ENCODE assay signal across 8 cellular contexts in genomic region chr17:76523084-76524037, GRCh38. TPM values are rescaled to one million over a fixed set of nuclear protein-coding genes. Genes with fewer than 3 reads are reported as not detected.
A peak's percentile ranks its signal among the peaks of the same experiment; 100 is the strongest.
DNase-seq lines count a peak whose midpoint lies in the region; ATAC-seq and TF ChIP-seq lines count a peak whose summit lies in the region.

No MANE protein-coding gene starts in this region.

- DNase-seq in 8988T, result peak; percentile 74
- DNase-seq in GM13977 (ENCODE audit: low spot score), result peak; percentile 86
- DNase-seq in NCI-H146 treated with DMSO at 0.1 percent for 48 hours (lab: John Stamatoyannopoulos, UW; ENCODE audit: unreplicated experiment), result peak; percentile 44
- peak; percentile 88 for DNase-seq in WTC11 (ENCODE audit: low spot score)
- peak; percentile 79 to 88 for DNase-seq in T47D (ENCODE audit: low read depth in 1 of 2, low spot score in 1 of 2)
- peak; percentile 66 for DNase-seq in kidney tubule cell (ENCODE audit: low spot score)
- DNase-seq in stimulated activated CD4-positive, alpha-beta T cell treated with anti-CD3 and anti-CD28 coated beads, Interleukin-2, amount 100 ng/mL, for 4 hours (ENCODE audit: low read depth), result peak; percentile 66

- H3K9me3 Mint-ChIP-seq in WTC11, result no peaks in the 10 kb centered on the region

- ATAC-seq in WTC11 (peak; percentile 79), GM21825 (IDR thresholded peaks at IDR 0.05; ENCODE audit: unreplicated experiment) (no peak)

- no peak overlapping the region for H3K27ac Mint-ChIP-seq in WTC11

- peak overlapping the region; percentile 29; the same call in 1 of the 2 replicates for H3K4me3 Mint-ChIP-seq in WTC11

- in situ Hi-C loops in GM13977 (cut with MboI; ENCODE audit: low pct_unique_long_range_greater_than_20kb, low sequenced_read_pairs, unreplicated experiment), result loop anchor here (10.0 kb wide), 1 partner anchor 161 kb away; no protein-coding TSS in a partner anchor
- in situ Hi-C loops in T47D (cut with HindIII; ENCODE audit: low pct_unique_long_range_greater_than_20kb, low sequenced_read_pairs), result no loop called here

- CTCF ChIA-PET in WTC11 (lab: Charles Lee), result interaction anchor here (0.5 to 4.6 kb wide), 97 partner anchors 10 to 1621 kb away, joined by 3 to 123 read pairs (median 4); partner anchors contain the start of genes AANAT, CYGB, JMJD6 and METTL23

- peaks cover 21% of the 10 kb centered on the region for H3K4me1 Mint-ChIP-seq in WTC11

- H3K36me3 Mint-ChIP-seq in WTC11, result no peaks in the 10 kb centered on the region

- peak; percentile 99 for TF ChIP-seq CTCF in GM13977 (IDR thresholded peaks at IDR 0.05; ENCODE audit: extremely low read depth, insufficient read depth, missing control alignments)
- peak; percentile 99 for TF ChIP-seq CTCF in WTC11 (IDR thresholded peaks at IDR 0.05)

- peaks cover 24% of the 10 kb centered on the region for H3K27me3 Mint-ChIP-seq in WTC11 (ENCODE audit: low read depth)

- POLR2A ChIA-PET in WTC11 (lab: Charles Lee), result interaction anchor here (0.5 to 0.7 kb wide), 3 partner anchors 148 to 168 kb away, joined by 3 read pairs; no protein-coding TSS in a partner anchor

TF ChIP-seq in WTC11, 78 proteins besides CTCF, POLR2A, EP300 and RAD21 (continues in another document):
- TF ChIP-seq CDX4 (CRISPR knock-in tag; IDR thresholded peaks at IDR 0.05; ENCODE audit: borderline replicate concordance) (no peak), HMGXB4 (CRISPR knock-in tag; IDR thresholded peaks at IDR 0.05) (peak; percentile 83), OVOL2 (CRISPR knock-in tag; IDR thresholded peaks at IDR 0.05; ENCODE audit: borderline replicate concordance) (no peak), ARID4B (CRISPR knock-in tag; IDR thresholded peaks at IDR 0.05; ENCODE audit: borderline replicate concordance) (no peak), ATF1 (CRISPR knock-in tag; IDR thresholded peaks at IDR 0.05) (no peak), ATF6 (CRISPR knock-in tag; IDR thresholded peaks at IDR 0.05) (no peak), NR2C2 (CRISPR knock-in tag; IDR thresholded peaks at IDR 0.05) (no peak), PREB (CRISPR knock-in tag; IDR thresholded peaks at IDR 0.05; ENCODE audit: borderline replicate concordance) (no peak), ETV6 (CRISPR knock-in tag; IDR thresholded peaks at IDR 0.05) (peak; percentile 57; the same call in 1 of the 2 replicates), MAX (CRISPR knock-in tag; IDR thresholded peaks at IDR 0.05) (peak; percentile 29; the same call in 1 of the 2 replicates), ZNF416 (CRISPR knock-in tag; IDR thresholded peaks at IDR 0.05) (no peak), SP1 (CRISPR knock-in tag; conservative IDR thresholded peaks at IDR 0.05) (no peak), RORB (CRISPR knock-in tag; IDR thresholded peaks at IDR 0.05) (no peak), ATF2 (CRISPR knock-in tag; IDR thresholded peaks at IDR 0.05; ENCODE audit: borderline replicate concordance, low read depth) (no peak)

RNA-seq across cellular contexts. Expression of gene CYGB, which starts 14.1 kb away (rescaled TPM):
- total RNA-seq in WTC11 (2021), result 3.6 to 5.3 TPM (median 5.1 TPM) in 3 replicates

RNA-seq across cellular contexts. Expression of gene PRCD, which starts 16.5 kb away (rescaled TPM):
- 2.7 to 4.5 TPM (median 4.0 TPM) in 3 replicates for total RNA-seq in WTC11 (2021)

RNA-seq across cellular contexts. Expression of gene RHBDF2, which starts 22.1 kb away (rescaled TPM):
- 28.6 to 33.0 TPM (median 31.5 TPM) in 3 replicates for total RNA-seq in WTC11 (2021)

RNA-seq across cellular contexts. Expression of gene AANAT, which starts 56.0 kb away (rescaled TPM):
- 0.17 to 0.57 TPM in 2 of 3 replicates, not detected in the other for total RNA-seq in WTC11 (2021)
